Comparison of ENCODE assay signal across 8 cellular contexts in genomic region chr2:20350753-20351554, GRCh38. TPM values are rescaled to one million over a fixed set of nuclear protein-coding genes. Genes with fewer than 3 reads are reported as not detected.
DNase-seq lines count a peak whose midpoint lies in the region; ATAC-seq, FAIRE-seq and TF ChIP-seq lines count a peak whose summit lies in the region.

A gene with protein sequence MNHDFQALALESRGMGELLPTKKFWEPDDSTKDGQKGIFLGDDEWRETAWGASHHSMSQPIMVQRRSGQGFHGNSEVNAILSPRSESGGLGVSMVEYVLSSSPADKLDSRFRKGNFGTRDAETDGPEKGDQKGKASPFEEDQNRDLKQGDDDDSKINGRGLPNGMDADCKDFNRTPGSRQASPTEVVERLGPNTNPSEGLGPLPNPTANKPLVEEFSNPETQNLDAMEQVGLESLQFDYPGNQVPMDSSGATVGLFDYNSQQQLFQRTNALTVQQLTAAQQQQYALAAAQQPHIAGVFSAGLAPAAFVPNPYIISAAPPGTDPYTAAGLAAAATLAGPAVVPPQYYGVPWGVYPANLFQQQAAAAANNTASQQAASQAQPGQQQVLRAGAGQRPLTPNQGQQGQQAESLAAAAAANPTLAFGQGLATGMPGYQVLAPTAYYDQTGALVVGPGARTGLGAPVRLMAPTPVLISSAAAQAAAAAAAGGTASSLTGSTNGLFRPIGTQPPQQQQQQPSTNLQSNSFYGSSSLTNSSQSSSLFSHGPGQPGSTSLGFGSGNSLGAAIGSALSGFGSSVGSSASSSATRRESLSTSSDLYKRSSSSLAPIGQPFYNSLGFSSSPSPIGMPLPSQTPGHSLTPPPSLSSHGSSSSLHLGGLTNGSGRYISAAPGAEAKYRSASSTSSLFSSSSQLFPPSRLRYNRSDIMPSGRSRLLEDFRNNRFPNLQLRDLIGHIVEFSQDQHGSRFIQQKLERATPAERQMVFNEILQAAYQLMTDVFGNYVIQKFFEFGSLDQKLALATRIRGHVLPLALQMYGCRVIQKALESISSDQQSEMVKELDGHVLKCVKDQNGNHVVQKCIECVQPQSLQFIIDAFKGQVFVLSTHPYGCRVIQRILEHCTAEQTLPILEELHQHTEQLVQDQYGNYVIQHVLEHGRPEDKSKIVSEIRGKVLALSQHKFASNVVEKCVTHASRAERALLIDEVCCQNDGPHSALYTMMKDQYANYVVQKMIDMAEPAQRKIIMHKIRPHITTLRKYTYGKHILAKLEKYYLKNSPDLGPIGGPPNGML (minus strand): TSS chr2:20350844. CDS start chr2:20327360, 23,484 bp downstream.

- peak; percentile 93 for DNase-seq in GM18507 (ENCODE audit: extremely low spot score, insufficient read length, low read depth)
- DNase-seq in NCI-H1930 (lab: John Stamatoyannopoulos, UW) = peak; percentile 92 to 97
- peak; percentile 48 to 96 (median 91) for DNase-seq in anterior cingulate cortex (lab: John Stamatoyannopoulos, UW)
- peak; percentile 92 for DNase-seq in right atrium auricular region (ENCODE audit: low spot score)
- DNase-seq in psoas muscle = peak; percentile 94 to 97

- intact Hi-C loops in T-helper 2 cell treated with Interferon-gamma antibody and Interleukin-4, amounts not matched to agents 100 ng/mL and 5 ng/mL, for 36 hours (cut with micrococcal nuclease) = loop anchor here (1.0 to 5.0 kb wide), 9 partner anchors 14 to 1790 kb away; partner anchors contain the start of genes HS1BP3, LAPTM4A, LDAH and RDH14
- intact Hi-C loops in psoas muscle (cut with DNase I) = no loop called here

- no peaks in the 10 kb centered on the region for H3K27me3 ChIP-seq in right atrium auricular region
- H3K27me3 ChIP-seq in psoas muscle (ENCODE audit: insufficient read depth in 3 of 3, low read length in 2 of 3) = no peaks in the 10 kb centered on the region

- WGBS in psoas muscle, 3 donors = 0 to 1% (median 1%) methylated on average over 35 to 61 of the region's 70 CpGs
- WGBS in urinary bladder = 2% methylated on average over 70 of the region's 70 CpGs

- H3K36me3 ChIP-seq in right atrium auricular region = no peaks in the 10 kb centered on the region
- H3K36me3 ChIP-seq in psoas muscle (ENCODE audit: insufficient read depth in 1 of 2, low read depth in 1 of 2) = no peaks in the 10 kb centered on the region
- H3K36me3 ChIP-seq in urinary bladder (ENCODE audit: insufficient read depth) = peaks cover 2% of the 10 kb centered on the region

- H3K4me3 ChIP-seq in right atrium auricular region (peak within 1 kb of the TSS; percentile 73 to 96), psoas muscle (peak within 1 kb of the TSS; percentile 94), urinary bladder (ENCODE audit: low read depth, low read length) (peak within 1 kb of the TSS; percentile 92)

- FAIRE-seq in GM18507 (lab: Jason Lieb, UNC) = peak; percentile 89

- H3K27ac ChIP-seq in right atrium auricular region (peak within 1 kb of the TSS; percentile 95 to 98), psoas muscle (peak within 1 kb of the TSS; percentile 98), urinary bladder (ENCODE audit: low read depth) (peak within 1 kb of the TSS; percentile 95)

- H3K9me3 ChIP-seq in right atrium auricular region = no peaks in the 10 kb centered on the region
- H3K9me3 ChIP-seq in psoas muscle = no peaks in the 10 kb centered on the region

- TF ChIP-seq CTCF in right atrium auricular region (IDR thresholded peaks at IDR 0.05) (no peak), psoas muscle (IDR thresholded peaks at IDR 0.05) (no peak)

- peaks cover 0 to 45% of the 10 kb centered on the region in 2 donors for H3K4me1 ChIP-seq in right atrium auricular region
- H3K4me1 ChIP-seq in psoas muscle = peaks cover 46% of the 10 kb centered on the region
- peaks cover 1% of the 10 kb centered on the region for H3K4me1 ChIP-seq in urinary bladder (ENCODE audit: insufficient read depth)

- ATAC-seq in HG02973 (IDR thresholded peaks at IDR 0.05; ENCODE audit: unreplicated experiment) = peak; percentile 83
- ATAC-seq in psoas muscle = peak; percentile 95 to 98 (median 96)

RNA-seq across cellular contexts. Expression of the gene that starts here (rescaled TPM):
- 127 and 129 TPM in 2 replicates for total RNA-seq in T-helper 2 cell treated with Interferon-gamma antibody and Interleukin-4, amounts not matched to agents 100 ng/mL and 5 ng/mL, for 36 hours
- total RNA-seq in right atrium auricular region (10 to 100 TPM; 35.0 to 44.8 TPM), psoas muscle (10 to 100 TPM; 37.3 to 61.7 (median 48.6) TPM), urinary bladder (128 TPM)
- polyA plus RNA-seq in psoas muscle (10 to 100 TPM; 13.0 to 50.5 (median 20.4) TPM), urinary bladder (48.6 TPM)

Comparison
In these comparisons a context has a peak if more than half of its experiments do, and no peak if none do; other contexts are left out.
1. Peak in every context shown above with its lines: DNase-seq, ATAC-seq, H3K4me3 ChIP-seq and H3K27ac ChIP-seq.